26 cellular contexts compared by ENCODE assay signal in the genomic region with DNA sequence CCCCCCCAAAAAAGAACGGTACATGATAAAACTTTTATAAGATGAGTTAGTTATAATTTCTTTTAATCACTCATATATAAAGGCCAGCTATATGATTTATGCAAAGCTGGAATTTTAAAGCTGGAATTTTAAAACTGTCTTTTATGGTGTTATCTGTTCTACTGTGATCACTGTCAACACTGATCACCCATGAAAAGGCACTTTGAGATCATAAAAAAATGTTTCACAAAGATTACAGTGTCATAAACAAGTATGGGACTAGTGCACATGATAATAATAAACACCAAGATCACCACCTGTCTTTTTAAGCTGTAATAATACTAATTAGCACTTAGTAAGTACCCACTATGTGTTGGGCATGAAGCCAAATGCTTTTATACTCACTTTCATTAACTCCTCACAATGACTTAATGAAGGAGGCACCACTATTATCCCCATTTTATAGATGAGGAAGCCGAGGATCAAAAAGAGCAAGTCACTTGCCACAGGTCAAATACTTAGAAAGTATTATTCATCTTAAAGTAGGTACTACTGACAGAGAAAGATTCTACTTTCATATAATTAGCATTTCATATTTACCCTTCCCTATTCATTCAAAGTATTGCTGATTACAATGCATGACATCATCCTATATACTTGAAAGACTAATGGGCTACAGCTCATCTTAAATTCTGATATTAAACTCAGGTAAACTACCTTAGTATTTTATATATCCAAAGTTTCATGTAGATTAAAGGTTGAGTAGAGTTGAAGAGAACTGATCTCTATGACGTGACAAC. TPM values are rescaled to one million over a fixed set of nuclear protein-coding genes. Genes with fewer than 3 reads are reported as not detected.
"Had no signal": no experiment of that assay in that cellular context is flagged by ENCODE, and none has a peak within 500 bp of the region (broad histone marks: within the 10 kb centered on the region; RNA-seq: fewer than 3 reads in every experiment).

No MANE protein-coding gene starts in this region.

- H3K27ac Mint-ChIP-seq: activated CD4-positive, alpha-beta memory T cell treated with anti-CD3 and anti-CD28 coated beads, Interleukin-2, amount 10 ng/mL, durations not matched to agents 7 days and 5 days; activated CD4-positive, alpha-beta T cell treated with anti-CD3 and anti-CD28 coated beads for 36 hours; activated naive CD4-positive, alpha-beta T cell treated with anti-CD3 and anti-CD28 coated beads for 36 hours; activated naive CD8-positive, alpha-beta T cell; activated T-helper 17 cell treated with anti-CD3 and anti-CD28 coated beads, Interleukin-2, amount 50 U/mL, for 72 hours; T-cell had no signal

- H3K4me3 ChIP-seq: cardiac muscle cell, SK-N-MC had no signal

- ATAC-seq: activated CD4-positive, alpha-beta T cell treated with anti-CD3 and anti-CD28 coated beads for 36 hours; activated T-helper 17 cell treated with anti-CD3 and anti-CD28 coated beads, Interleukin-2, amount 50 U/mL, for 72 hours; Panc1; Right ventricle myocardium inferior; T-cell had no signal

- H3K27me3 ChIP-seq: brain microvascular endothelial cell had no signal

- H3K9me3 Mint-ChIP-seq: activated CD4-positive, alpha-beta memory T cell treated with anti-CD3 and anti-CD28 coated beads, Interleukin-2, amount 10 ng/mL, durations not matched to agents 7 days and 5 days; activated naive CD4-positive, alpha-beta T cell treated with anti-CD3 and anti-CD28 coated beads for 36 hours; activated T-helper 17 cell treated with anti-CD3 and anti-CD28 coated beads, Interleukin-2, amount 50 U/mL, for 72 hours; T-cell had no signal

- H3K4me3 Mint-ChIP-seq: activated CD4-positive, alpha-beta memory T cell treated with anti-CD3 and anti-CD28 coated beads, Interleukin-2, amount 10 ng/mL, durations not matched to agents 7 days and 5 days; activated CD4-positive, alpha-beta T cell treated with anti-CD3 and anti-CD28 coated beads for 36 hours; activated naive CD4-positive, alpha-beta T cell treated with anti-CD3 and anti-CD28 coated beads for 36 hours; activated naive CD8-positive, alpha-beta T cell; activated T-helper 17 cell treated with anti-CD3 and anti-CD28 coated beads, Interleukin-2, amount 50 U/mL, for 72 hours; T-cell had no signal

- H3K36me3 Mint-ChIP-seq: activated naive CD8-positive, alpha-beta T cell; T-cell had no signal

- DNase-seq: activated CD4-positive, alpha-beta memory T cell treated with anti-CD3 and anti-CD28 coated beads, Interleukin-2, amount 10 ng/mL, durations not matched to agents 7 days and 5 days; activated CD4-positive, alpha-beta T cell treated with anti-CD3 and anti-CD28 coated beads for 36 hours; activated CD4-positive, alpha-beta T cell treated with anti-CD3 and anti-CD28 coated beads, Interleukin-2, amount 50 U/mL, for 1 hour; activated gamma-delta T cell; activated naive CD4-positive, alpha-beta T cell treated with anti-CD3 and anti-CD28 coated beads for 36 hours; activated T-cell treated with anti-CD3 and anti-CD28 coated beads for 4 hours; activated T-cell treated with anti-CD3 and anti-CD28 coated beads, Interleukin-2, amount 50 U/mL, for 48 hours; brain microvascular endothelial cell; Kasumi-1; KBM-7; NCI-H1930; NCI-H2171; NCI-H2227 treated with DMSO at 0.1 percent for 48 hours; NCI-H446 treated with DMSO at 0.1 percent for 48 hours; RPMI8226; T-cell; T-helper 2 cell had no signal

- H3K36me3 ChIP-seq: brain microvascular endothelial cell, cardiac muscle cell, WERI-Rb-1 had no signal

- H3K27ac ChIP-seq: brain microvascular endothelial cell, cardiac muscle cell, SK-N-MC, WERI-Rb-1 had no signal

- H3K4me1 Mint-ChIP-seq: activated CD4-positive, alpha-beta memory T cell treated with anti-CD3 and anti-CD28 coated beads, Interleukin-2, amount 10 ng/mL, durations not matched to agents 7 days and 5 days; activated T-helper 17 cell treated with anti-CD3 and anti-CD28 coated beads, Interleukin-2, amount 50 U/mL, for 72 hours; T-cell had no signal

RNA-seq across cellular contexts. Expression of gene RHOBTB1, which starts 8.3 kb away (rescaled TPM):
- total RNA-seq: activated CD8-positive, alpha-beta memory T cell treated with anti-CD3 and anti-CD28 coated beads for 36 hours; activated naive CD4-positive, alpha-beta T cell treated with anti-CD3 and anti-CD28 coated beads for 36 hours; OCI-LY7 had no signal
